18 cellular contexts compared by ENCODE assay signal in genomic region chr5:175466700-175467318, GRCh38. TPM values are rescaled to one million over a fixed set of nuclear protein-coding genes. Genes with fewer than 3 reads are reported as not detected.
A peak's percentile ranks its signal among the peaks of the same experiment; 100 is the strongest.
DNase-seq lines count a peak whose midpoint lies in the region; ATAC-seq, FAIRE-seq and TF ChIP-seq lines count a peak whose summit lies in the region.
"Had no signal": no experiment of that assay in that cellular context is flagged by ENCODE, and none has a peak within 500 bp of the region (broad histone marks: within the 10 kb centered on the region; RNA-seq: fewer than 3 reads in every experiment).

No MANE protein-coding gene starts in this region.

- H3K9me3 Mint-ChIP-seq in nephron: no peaks in the 10 kb centered on the region
- H3K9me3 Mint-ChIP-seq: activated naive CD4-positive, alpha-beta T cell treated with anti-CD3 and anti-CD28 coated beads for 36 hours had no signal

- H3K9ac ChIP-seq in liver (ENCODE audit: low read depth in 1 of 2, low read length in 2 of 2): no peak overlapping the region
- no peak overlapping the region for H3K9ac ChIP-seq in HepG2 (ENCODE audit: insufficient read depth, low read depth, low read length)

- H4K20me1 ChIP-seq in HepG2 (ENCODE audit: insufficient read depth, low read length): no peaks in the 10 kb centered on the region; the same call in 1 of the 2 replicates

- H3K27me3 ChIP-seq in liver (ENCODE audit: control insufficient read depth in 4 of 4, insufficient read depth in 4 of 4, low read length in 3 of 4) (no peaks in the 10 kb centered on the region), HepG2 (ENCODE audit: control insufficient read depth in 1 of 2, insufficient read depth in 2 of 2, low read length in 2 of 2) (peaks cover 3 to 38% of the 10 kb centered on the region in 2 experiments; a peak in 3 of 5 replicates), adrenal gland (no peaks in the 10 kb centered on the region)
- H3K27me3 ChIP-seq: upper lobe of left lung had no signal

- no peak overlapping the region for H3K4me3 ChIP-seq in liver (ENCODE audit: low read depth in 1 of 3, low read length in 3 of 3)
- no peak overlapping the region for H3K4me3 ChIP-seq in HepG2 (replicated peaks in 1 of 3; ENCODE audit: insufficient read depth in 1 of 3, low read depth in 2 of 3, low read length in 3 of 3)
- no peak overlapping the region for H3K4me3 ChIP-seq in fibroblast of pulmonary artery (replicated peaks; ENCODE audit: low read depth, low read length)
- no peak overlapping the region for H3K4me3 ChIP-seq in adrenal gland
- H3K4me3 ChIP-seq: upper lobe of left lung had no signal

- no peaks in the 10 kb centered on the region for H3K79me2 ChIP-seq in HepG2 (ENCODE audit: insufficient read depth, low read length)

- DNase-seq in HepG2 (ENCODE audit: low spot score) (no peak), fibroblast of pulmonary artery (ENCODE audit: low read depth) (peak; percentile 11), adrenal gland (no peak), glomerular visceral epithelial cell (ENCODE audit: extremely low spot score) (no peak)
- DNase-seq in activated T-cell treated with anti-CD3 and anti-CD28 coated beads, Interleukin-2, amount 50 U/mL, for 48 hours: no peak
- DNase-seq: activated CD8-positive, alpha-beta memory T cell treated with anti-CD3 and anti-CD28 coated beads, Interleukin-2, amount 50 U/mL, for 48 hours; activated naive CD4-positive, alpha-beta T cell treated with anti-CD3 and anti-CD28 coated beads for 36 hours; CD8-positive, alpha-beta memory T cell; glutamatergic neuron; MV-4-11; small intestine; T-helper 2 cell; upper lobe of left lung had no signal

- no peak overlapping the region for H3K4me2 ChIP-seq in HepG2 (ENCODE audit: low read depth, low read length)

- no peak overlapping the region for H2AFZ ChIP-seq in HepG2 (ENCODE audit: low read length)

- no peak for TF ChIP-seq RAD21 in liver (IDR thresholded peaks at IDR 0.05)
- no peak for TF ChIP-seq RAD21 in HepG2 (CRISPR knock-in tag; IDR thresholded peaks at IDR 0.05)

- peak overlapping the region in 2 of 3 experiments; percentile 5 to 35 for H3K27ac Mint-ChIP-seq in nephron
- H3K27ac Mint-ChIP-seq: activated naive CD4-positive, alpha-beta T cell treated with anti-CD3 and anti-CD28 coated beads for 36 hours had no signal

- H3K36me3 Mint-ChIP-seq in nephron (ENCODE audit: low read depth): no peaks in the 10 kb centered on the region
- H3K36me3 Mint-ChIP-seq: CD8-positive, alpha-beta memory T cell had no signal

- H3K4me1 Mint-ChIP-seq in nephron: peaks cover 31% of the 10 kb centered on the region

- no peak overlapping the region for H3K4me3 Mint-ChIP-seq in nephron
- H3K4me3 Mint-ChIP-seq: activated naive CD4-positive, alpha-beta T cell treated with anti-CD3 and anti-CD28 coated beads for 36 hours; CD8-positive, alpha-beta memory T cell had no signal

- CTCF ChIA-PET in HepG2 (lab: Yijun Ruan, JAX; ENCODE audit: low intra/inter-chr PET ratio, low total read pairs): no interaction called here

- no peak for FAIRE-seq in HepG2 (lab: Jason Lieb, UNC)
- FAIRE-seq: GM12892, small intestine had no signal

- intact Hi-C loops in HepG2 (cut with micrococcal nuclease; ENCODE audit: unreplicated experiment) (loop anchor here (10.0 kb wide), 1 partner anchor 248 kb away; no protein-coding TSS in a partner anchor), adrenal gland (cut with DNase I) (no loop called here)

- POLR2A ChIA-PET in HepG2 (lab: Yijun Ruan, JAX): interaction anchor here (2.2 kb wide), 1 partner anchor 11 kb away, joined by 7 read pairs; the partner anchor contains the start of gene SFXN1

- TF ChIP-seq POLR2A in HepG2 (IDR thresholded peaks at IDR 0.05; ENCODE audit: insufficient read depth in 1 of 2, low read depth in 2 of 2, low read length in 2 of 2) (no peak), adrenal gland (IDR thresholded peaks at IDR 0.05) (no peak)

- peak overlapping the region; percentile 26 to 60 for H3K27ac ChIP-seq in liver (ENCODE audit: low read depth in 1 of 2, low read length in 2 of 2)
- H3K27ac ChIP-seq in HepG2 (ENCODE audit: extremely low read length, insufficient read depth, low read length): no peak overlapping the region
- no peak overlapping the region for H3K27ac ChIP-seq in adrenal gland
- H3K27ac ChIP-seq: upper lobe of left lung had no signal

- peaks cover 4% of the 10 kb centered on the region for H3K27me3 Mint-ChIP-seq in nephron (ENCODE audit: low read depth)

- H3K36me3 ChIP-seq in liver (ENCODE audit: control insufficient read depth in 4 of 4, insufficient read depth in 3 of 4, low read depth in 1 of 4, low read length in 3 of 4): no peaks in the 10 kb centered on the region
- no peaks in the 10 kb centered on the region for H3K36me3 ChIP-seq in HepG2 (replicated peaks in 1 of 2; ENCODE audit: control insufficient read depth in 1 of 2, insufficient read depth in 2 of 2, low read length in 2 of 2)
- H3K36me3 ChIP-seq in adrenal gland (replicated peaks in 1 of 2): no peaks in the 10 kb centered on the region
- H3K36me3 ChIP-seq: upper lobe of left lung had no signal

- peaks cover 3 to 27% (median 22%) of the 10 kb centered on the region in 4 donors for H3K4me1 ChIP-seq in liver (ENCODE audit: control insufficient read depth in 4 of 4, insufficient read depth in 4 of 4, low read length in 3 of 4)
- H3K4me1 ChIP-seq in HepG2 (ENCODE audit: insufficient read depth, low read length): peaks cover 18% of the 10 kb centered on the region
- H3K4me1 ChIP-seq in adrenal gland (replicated peaks in 1 of 2): no peaks in the 10 kb centered on the region
- H3K4me1 ChIP-seq: upper lobe of left lung had no signal

- H3K9me3 ChIP-seq in liver (ENCODE audit: control insufficient read depth in 4 of 4, low read length in 3 of 4): no peaks in the 10 kb centered on the region
- H3K9me3 ChIP-seq in HepG2 (ENCODE audit: low read length): no peaks in the 10 kb centered on the region
- H3K9me3 ChIP-seq in adrenal gland (replicated peaks in 1 of 3): no peaks in the 10 kb centered on the region
- H3K9me3 ChIP-seq: upper lobe of left lung had no signal

- 22% methylated on average over 5 of the region's 5 CpGs for WGBS in liver
- WGBS in HepG2 (ENCODE audit: low lambda C conversion rate): 17% methylated on average over 5 of the region's 5 CpGs
- WGBS in adrenal gland, 4 donors: 51 to 59% (median 56%) methylated on average over 5 of the region's 5 CpGs

- TF ChIP-seq CTCF in liver (IDR thresholded peaks at IDR 0.05; ENCODE audit: low read depth, low read length, missing input control) (no peak), HepG2 (CRISPR knock-in tag; IDR thresholded peaks at IDR 0.05) (no peak), fibroblast of pulmonary artery (IDR thresholded peaks at IDR 0.05; ENCODE audit: low read length, missing control alignments) (no peak), nephron (IDR thresholded peaks at IDR 0.05; ENCODE audit: unreplicated experiment in 3 of 3) (no peak), adrenal gland (IDR thresholded peaks at IDR 0.05) (no peak)

- in situ Hi-C loops in HepG2 (cut with HindIII; ENCODE audit: extremely low pct_ligation_motif_present, low pct_unique_long_range_greater_than_20kb): no loop called here

- BruUV-seq in HepG2 (replicated peaks; lab: Mats Ljungman, UMichigan): no TSS peak

- TF ChIP-seq EP300 in HepG2 (IDR thresholded peaks at IDR 0.05; ENCODE audit: low read depth in 2 of 2, low read length in 2 of 2) (no peak), HepG2 (CRISPR knock-in tag; IDR thresholded peaks at IDR 0.05; ENCODE audit: borderline replicate concordance) (no peak)

- ATAC-seq in HepG2 (no peak), HG02973 (IDR thresholded peaks at IDR 0.05; ENCODE audit: unreplicated experiment) (no peak)

RNA-seq across cellular contexts. Expression of gene SFXN1, which starts 11.6 kb away (rescaled TPM):
- total RNA-seq in liver: 100 to 1,000 TPM in 1 of 2 donors, 10 to 100 TPM in 1; 47.3 to 241 TPM
- polyA plus RNA-seq in liver: 10 to 100 TPM; 51.0 to 56.4 TPM
- 122 and 171 TPM in 2 replicates for total RNA-seq in HepG2 (2016; rRNA removed; fragmentation: Illumina TruSeq; extraction: Trizol)
- total RNA-seq in HepG2 (2016; cell fraction: cytosol; rRNA removed; fragmentation: Illumina TruSeq; extraction: Trizol; ENCODE audit: low read depth): 25.6 and 31.9 TPM in 2 replicates
- total RNA-seq in HepG2 (2016; cell fraction: insoluble cytoplasmic fraction; rRNA removed; fragmentation: Illumina TruSeq; extraction: Trizol): 115 and 180 TPM in 2 replicates
- total RNA-seq in HepG2 (2016; cell fraction: membrane; rRNA removed; fragmentation: Illumina TruSeq; extraction: Trizol): 61.2 and 64.1 TPM in 2 replicates
- total RNA-seq in HepG2 (2016; cell fraction: nucleus; rRNA removed; fragmentation: Illumina TruSeq; extraction: Trizol): 61.7 and 62.4 TPM in 2 replicates
- polyA plus RNA-seq in HepG2 (2011; rRNA removed): 130 and 135 TPM in 2 replicates
- polyA plus RNA-seq in HepG2 (2011; cell fraction: cytosol; rRNA removed): 114 and 150 TPM in 2 replicates
- polyA plus RNA-seq in HepG2 (2011; cell fraction: nucleus; rRNA removed): 85.0 and 100 TPM in 2 replicates
- polyA plus RNA-seq in HepG2 (2012): 117 and 127 TPM in 2 replicates
- polyA plus RNA-seq in HepG2 (2016; cell fraction: cytosol; fragmentation: Illumina TruSeq; extraction: Trizol; ENCODE audit: low read depth): 16.6 and 20.5 TPM in 2 replicates
- polyA plus RNA-seq in HepG2 (2016; cell fraction: insoluble cytoplasmic fraction; fragmentation: Illumina TruSeq; extraction: Trizol; ENCODE audit: low read depth): 111 and 120 TPM in 2 replicates
- polyA plus RNA-seq in HepG2 (2016; cell fraction: membrane; fragmentation: Illumina TruSeq; extraction: Trizol; ENCODE audit: low read depth): 26.8 and 27.4 TPM in 2 replicates
- polyA plus RNA-seq in HepG2 (2016; cell fraction: nucleus; fragmentation: Illumina TruSeq; extraction: Trizol; ENCODE audit: insufficient read depth, low read depth): 57.1 and 59.3 TPM in 2 replicates
- polyA minus RNA-seq in HepG2 (2011; rRNA and poly(A)+ RNA removed; ENCODE audit: low replicate concordance): 225 and 261 TPM in 2 replicates
- polyA minus RNA-seq in HepG2 (2011; cell fraction: cytosol; rRNA and poly(A)+ RNA removed): 93.0 and 118 TPM in 2 replicates
- polyA minus RNA-seq in HepG2 (2011; cell fraction: nucleus; rRNA and poly(A)+ RNA removed): 119 and 123 TPM in 2 replicates
- total RNA-seq in adrenal gland: 10 to 100 TPM; 34.0 to 84.4 (median 57.6) TPM
- 100 to 1,000 TPM in 1 of 3 donors, 10 to 100 TPM in 2; 10.1 to 102 (median 10.4) TPM for polyA plus RNA-seq in adrenal gland

RNA-seq across cellular contexts. Expression of gene DRD1, which starts 22.8 kb away (rescaled TPM):
- total RNA-seq in liver (under 1 TPM in 1 of 2 donors, not detected in 1; 0.17 TPM), HepG2 (2016; rRNA removed; fragmentation: Illumina TruSeq; extraction: Trizol) (not detected in 2 replicates), adrenal gland (1 to 10 TPM in 1 of 8 donors, under 1 TPM in 7; 0.19 to 1.3 (median 0.42) TPM)
- polyA plus RNA-seq in liver (under 1 TPM in 1 of 2 donors, not detected in 1; 0.05 TPM), HepG2 (2011; rRNA removed) (not detected in 2 replicates), adrenal gland (under 1 TPM; 0.09 to 0.24 (median 0.16) TPM)
- total RNA-seq in HepG2 (2016; cell fraction: cytosol; rRNA removed; fragmentation: Illumina TruSeq; extraction: Trizol; ENCODE audit: low read depth): not detected in 2 replicates
- not detected in 2 replicates for total RNA-seq in HepG2 (2016; cell fraction: insoluble cytoplasmic fraction; rRNA removed; fragmentation: Illumina TruSeq; extraction: Trizol)
- total RNA-seq in HepG2 (2016; cell fraction: membrane; rRNA removed; fragmentation: Illumina TruSeq; extraction: Trizol): not detected in 2 replicates
- total RNA-seq in HepG2 (2016; cell fraction: nucleus; rRNA removed; fragmentation: Illumina TruSeq; extraction: Trizol): not detected in 2 replicates
- polyA plus RNA-seq in HepG2 (2011; cell fraction: cytosol; rRNA removed): not detected in 2 replicates
- polyA plus RNA-seq in HepG2 (2011; cell fraction: nucleus; rRNA removed): not detected in 2 replicates
- not detected in 2 replicates for polyA plus RNA-seq in HepG2 (2012)
- polyA plus RNA-seq in HepG2 (2016; cell fraction: cytosol; fragmentation: Illumina TruSeq; extraction: Trizol; ENCODE audit: low read depth): not detected in 2 replicates
- polyA plus RNA-seq in HepG2 (2016; cell fraction: insoluble cytoplasmic fraction; fragmentation: Illumina TruSeq; extraction: Trizol; ENCODE audit: low read depth): not detected in 2 replicates
- polyA plus RNA-seq in HepG2 (2016; cell fraction: membrane; fragmentation: Illumina TruSeq; extraction: Trizol; ENCODE audit: low read depth): not detected in 2 replicates
- polyA plus RNA-seq in HepG2 (2016; cell fraction: nucleus; fragmentation: Illumina TruSeq; extraction: Trizol; ENCODE audit: insufficient read depth, low read depth): not detected in 2 replicates
- not detected in 2 replicates for polyA minus RNA-seq in HepG2 (2011; rRNA and poly(A)+ RNA removed; ENCODE audit: low replicate concordance)
- not detected in 2 replicates for polyA minus RNA-seq in HepG2 (2011; cell fraction: cytosol; rRNA and poly(A)+ RNA removed)
- not detected in 2 replicates for polyA minus RNA-seq in HepG2 (2011; cell fraction: nucleus; rRNA and poly(A)+ RNA removed)
- total RNA-seq: activated naive CD4-positive, alpha-beta T cell treated with anti-CD3 and anti-CD28 coated beads for 36 hours; CD8-positive, alpha-beta memory T cell; mononuclear cell had no signal
- polyA plus RNA-seq: CD8-positive, alpha-beta memory T cell had no signal

Comparison
In these comparisons a context has a peak if more than half of its experiments do, and no peak if none do; other contexts are left out.
1. H3K27ac ChIP-seq: peak in liver (2 of 2); none in HepG2 (single experiment) and adrenal gland (0 of 5).